12 cellular contexts compared by ENCODE assay signal in genomic region chrX:153597351-153597750, GRCh38. TPM values are rescaled to one million over a fixed set of nuclear protein-coding genes. Genes with fewer than 3 reads are reported as not detected.
DNase-seq lines count a peak whose midpoint lies in the region; ATAC-seq and TF ChIP-seq lines count a peak whose summit lies in the region.
"Had no signal": no experiment of that assay in that cellular context is flagged by ENCODE, and none has a peak within 500 bp of the region (broad histone marks: within the 10 kb centered on the region; RNA-seq: fewer than 3 reads in every experiment).

No MANE protein-coding gene starts in this region.

- peaks cover 6% of the 10 kb centered on the region for H3K36me3 Mint-ChIP-seq in CD4-positive, CD25-positive, alpha-beta regulatory T cell
- peaks cover 0 to 5% of the 10 kb centered on the region in 2 donors for H3K36me3 Mint-ChIP-seq in activated T-cell treated with anti-CD3 and anti-CD28 coated beads, Interleukin-2, amount 50 U/mL, for 72 hours (ENCODE audit: insufficient read depth in 2 of 2)
- H3K36me3 Mint-ChIP-seq in naive thymus-derived CD4-positive, alpha-beta T cell, result peaks cover 0 to 13% (median 5%) of the 10 kb centered on the region in 5 donors

- peak in 1 of 3 donors; percentile 54 for DNase-seq in CD4-positive, CD25-positive, alpha-beta regulatory T cell
- DNase-seq in HEK293T (ENCODE audit: extremely low spot score), result no peak
- no peak for DNase-seq in activated T-cell treated with anti-CD3 and anti-CD28 coated beads, Interleukin-2, amount 50 U/mL, for 72 hours
- DNase-seq in naive thymus-derived CD4-positive, alpha-beta T cell, result no peak
- no peak for DNase-seq in NCI-H1417 treated with DMSO at 0.1 percent for 48 hours (lab: John Stamatoyannopoulos, UW)
- no peak for DNase-seq in activated CD8-positive, alpha-beta memory T cell treated with anti-CD3 and anti-CD28 coated beads, Interleukin-2, amount 50 U/mL, for 48 hours
- DNase-seq in HUDEP-2 (lab: John Stamatoyannopoulos, UW; ENCODE audit: unreplicated experiment in 76 of 76), result no peak
- DNase-seq: COR-L47, NCI-H446, SJCRH30 had no signal

- peak overlapping the region; percentile 84 to 95 (median 91) for H3K4me3 Mint-ChIP-seq in CD4-positive, CD25-positive, alpha-beta regulatory T cell
- H3K4me3 Mint-ChIP-seq in activated T-cell treated with anti-CD3 and anti-CD28 coated beads, Interleukin-2, amount 50 U/mL, for 72 hours, result peak overlapping the region; percentile 84 to 86
- H3K4me3 Mint-ChIP-seq in naive thymus-derived CD4-positive, alpha-beta T cell, result peak overlapping the region; percentile 82 to 92 (median 89)

- peaks cover 27% of the 10 kb centered on the region for H3K36me3 ChIP-seq in CD4-positive, CD25-positive, alpha-beta regulatory T cell (ENCODE audit: control insufficient read depth, insufficient read depth, low read length)
- peaks cover 0 to 30% (median 0%) of the 10 kb centered on the region in 3 experiments for H3K36me3 ChIP-seq in naive thymus-derived CD4-positive, alpha-beta T cell (ENCODE audit: control insufficient read depth in 2 of 3, insufficient read depth in 3 of 3, low read length in 3 of 3)

- H3K4me3 ChIP-seq in CD4-positive, CD25-positive, alpha-beta regulatory T cell (ENCODE audit: low read depth, low read length), result peak overlapping the region; percentile 73
- H3K4me3 ChIP-seq in naive thymus-derived CD4-positive, alpha-beta T cell (ENCODE audit: low read length), result no peak overlapping the region

- H3K9me3 Mint-ChIP-seq in CD4-positive, CD25-positive, alpha-beta regulatory T cell, result no peaks in the 10 kb centered on the region
- H3K9me3 Mint-ChIP-seq in activated T-cell treated with anti-CD3 and anti-CD28 coated beads, Interleukin-2, amount 50 U/mL, for 72 hours, result no peaks in the 10 kb centered on the region
- H3K9me3 Mint-ChIP-seq in naive thymus-derived CD4-positive, alpha-beta T cell, result peaks cover 0 to 3% (median 0%) of the 10 kb centered on the region in 11 donors

- peaks cover 0 to 48% (median 14%) of the 10 kb centered on the region in 4 donors for H3K4me1 Mint-ChIP-seq in CD4-positive, CD25-positive, alpha-beta regulatory T cell
- H3K4me1 Mint-ChIP-seq in activated T-cell treated with anti-CD3 and anti-CD28 coated beads, Interleukin-2, amount 50 U/mL, for 72 hours (ENCODE audit: low read depth), result peaks cover 35% of the 10 kb centered on the region
- H3K4me1 Mint-ChIP-seq in naive thymus-derived CD4-positive, alpha-beta T cell, result peaks cover 20 to 44% (median 33%) of the 10 kb centered on the region in 7 donors

- no peaks in the 10 kb centered on the region for H3K27me3 ChIP-seq in CD4-positive, CD25-positive, alpha-beta regulatory T cell (ENCODE audit: control insufficient read depth, insufficient read depth, low read length)
- H3K27me3 ChIP-seq in naive thymus-derived CD4-positive, alpha-beta T cell (ENCODE audit: control insufficient read depth in 2 of 2, insufficient read depth in 2 of 2, low read length in 2 of 2), result no peaks in the 10 kb centered on the region
- H3K27me3 ChIP-seq: SJCRH30 had no signal

- H3K4me1 ChIP-seq in CD4-positive, CD25-positive, alpha-beta regulatory T cell (ENCODE audit: control insufficient read depth, insufficient read depth, low read length, poor library complexity, severe bottlenecking), result peaks cover 18% of the 10 kb centered on the region
- H3K4me1 ChIP-seq in naive thymus-derived CD4-positive, alpha-beta T cell (ENCODE audit: control insufficient read depth in 2 of 2, insufficient read depth in 2 of 2, low read length in 2 of 2), result peaks cover 16 to 19% of the 10 kb centered on the region in 2 donors
- H3K4me1 ChIP-seq: SJCRH30 had no signal

- H3K27me3 Mint-ChIP-seq in CD4-positive, CD25-positive, alpha-beta regulatory T cell, result no peaks in the 10 kb centered on the region
- H3K27me3 Mint-ChIP-seq in activated T-cell treated with anti-CD3 and anti-CD28 coated beads, Interleukin-2, amount 50 U/mL, for 72 hours (ENCODE audit: low read depth), result peaks cover 13% of the 10 kb centered on the region
- H3K27me3 Mint-ChIP-seq in naive thymus-derived CD4-positive, alpha-beta T cell, result no peaks in the 10 kb centered on the region

- peak overlapping the region in 2 of 3 donors; percentile 51 to 81 for H3K27ac Mint-ChIP-seq in CD4-positive, CD25-positive, alpha-beta regulatory T cell
- no peak overlapping the region for H3K27ac Mint-ChIP-seq in activated T-cell treated with anti-CD3 and anti-CD28 coated beads, Interleukin-2, amount 50 U/mL, for 72 hours
- H3K27ac Mint-ChIP-seq in naive thymus-derived CD4-positive, alpha-beta T cell, result peak overlapping the region in 2 of 9 donors; percentile 14 to 76

- H3K27ac ChIP-seq in CD4-positive, CD25-positive, alpha-beta regulatory T cell (ENCODE audit: insufficient read depth, low read length, poor library complexity, severe bottlenecking), result no peak overlapping the region
- H3K27ac ChIP-seq in naive thymus-derived CD4-positive, alpha-beta T cell (ENCODE audit: low read depth, low read length), result no peak overlapping the region
- H3K27ac ChIP-seq: SJCRH30 had no signal

- H3K9me3 ChIP-seq in CD4-positive, CD25-positive, alpha-beta regulatory T cell (ENCODE audit: control insufficient read depth in 2 of 2, low read length in 2 of 2), result no peaks in the 10 kb centered on the region
- no peaks in the 10 kb centered on the region for H3K9me3 ChIP-seq in naive thymus-derived CD4-positive, alpha-beta T cell (ENCODE audit: control insufficient read depth in 2 of 3, low read length in 3 of 3)
- H3K9me3 ChIP-seq: SJCRH30 had no signal

- ATAC-seq in CD4-positive, CD25-positive, alpha-beta regulatory T cell (ENCODE audit: low read depth in 2 of 2), result no peak
- no peak for ATAC-seq in activated T-cell treated with anti-CD3 and anti-CD28 coated beads, Interleukin-2, amount 50 U/mL, for 72 hours (replicated peaks in 1 of 2)
- ATAC-seq in naive thymus-derived CD4-positive, alpha-beta T cell, result no peak
- ATAC-seq in GM19397 (IDR thresholded peaks at IDR 0.05; ENCODE audit: unreplicated experiment), result no peak

- POLR2A ChIA-PET in HEK293T (lab: Yijun Ruan, JAX), result no interaction called here
- POLR2A ChIA-PET in naive thymus-derived CD4-positive, alpha-beta T cell (lab: Charles Lee), result interaction anchor here (1.3 to 1.5 kb wide), 2 partner anchors 14 to 19 kb away, joined by 4 to 5 read pairs; no protein-coding TSS in a partner anchor

- intact Hi-C loops in naive thymus-derived CD4-positive, alpha-beta T cell (cut with micrococcal nuclease), result loop anchor here in 1 of 2 donors (5.0 to 10.0 kb wide), 3 partner anchors 35 to 655 kb away; no protein-coding TSS in a partner anchor

- CTCF ChIA-PET in HEK293T (lab: Yijun Ruan, JAX), result no interaction called here
- CTCF ChIA-PET in naive thymus-derived CD4-positive, alpha-beta T cell (lab: Charles Lee), result interaction anchor here (0.6 to 1.1 kb wide), 2 partner anchors 59 to 65 kb away, joined by 3 to 5 read pairs; no protein-coding TSS in a partner anchor

TF ChIP-seq in HEK293T, 16 proteins besides CTCF, POLR2A, EP300 and RAD21:
- TF ChIP-seq L3MBTL2 (conservative IDR thresholded peaks at IDR 0.05) (peak; percentile 24; the same call in 1 of the 2 replicates), HDGF (IDR thresholded peaks at IDR 0.05; ENCODE audit: borderline replicate concordance) (no peak)

RNA-seq across cellular contexts. Expression of gene CCNQ, which starts 1.6 kb away (rescaled TPM):
- 23.8 TPM for total RNA-seq in CD4-positive, CD25-positive, alpha-beta regulatory T cell
- 10 to 100 TPM; 59.8 to 78.4 (median 77.2) TPM for polyA plus RNA-seq in CD4-positive, CD25-positive, alpha-beta regulatory T cell
- total RNA-seq in activated T-cell treated with anti-CD3 and anti-CD28 coated beads, Interleukin-2, amount 50 U/mL, for 72 hours, result 10 to 100 TPM; 16.8 to 20.3 TPM
- total RNA-seq in naive thymus-derived CD4-positive, alpha-beta T cell, result 10 to 100 TPM; 13.7 to 27.6 (median 21.0) TPM
- 10 to 100 TPM; 33.9 to 42.0 TPM for polyA plus RNA-seq in naive thymus-derived CD4-positive, alpha-beta T cell

RNA-seq across cellular contexts. Expression of gene DUSP9, which starts 49.7 kb away (rescaled TPM):
- not detected for total RNA-seq in CD4-positive, CD25-positive, alpha-beta regulatory T cell
- polyA plus RNA-seq in CD4-positive, CD25-positive, alpha-beta regulatory T cell, result not detected
- total RNA-seq in activated T-cell treated with anti-CD3 and anti-CD28 coated beads, Interleukin-2, amount 50 U/mL, for 72 hours, result not detected
- total RNA-seq in naive thymus-derived CD4-positive, alpha-beta T cell, result not detected
- polyA plus RNA-seq in naive thymus-derived CD4-positive, alpha-beta T cell, result not detected
- total RNA-seq: mononuclear cell had no signal
